ENCODE assay signal across 9 cellular contexts in genomic region chr3:44555753-44556152, GRCh38. TPM values are rescaled to one million over a fixed set of nuclear protein-coding genes. Genes with fewer than 3 reads are reported as not detected.
DNase-seq lines count a peak whose midpoint lies in the region; ATAC-seq and TF ChIP-seq lines count a peak whose summit lies in the region.
"Had no signal": no experiment of that assay in that cellular context is flagged by ENCODE, and none has a peak within 500 bp of the region (broad histone marks: within the 10 kb centered on the region; RNA-seq: fewer than 3 reads in every experiment).

No MANE protein-coding gene starts in this region.

- H3K4me1 ChIP-seq in skeletal muscle tissue (ENCODE audit: control insufficient read depth in 3 of 3, insufficient read depth in 3 of 3, low read length in 3 of 3) = peaks cover 5 to 17% (median 6%) of the 10 kb centered on the region in 3 donors

- ATAC-seq in T-helper 17 cell = no peak

- H3K4me3 Mint-ChIP-seq in T-helper 17 cell = peak overlapping the region; percentile 90

- DNase-seq in GM13977 (ENCODE audit: low spot score) (peak; percentile 35), T-helper 17 cell (no peak), hepatic stellate cell (ENCODE audit: low spot score) (peak; percentile 8), A172 (ENCODE audit: low spot score) (no peak), NCI-H1048 (lab: John Stamatoyannopoulos, UW) (no peak), midbrain (lab: John Stamatoyannopoulos, UW) (no peak), NCI-H526 treated with DMSO at 0.1 percent for 48 hours (lab: John Stamatoyannopoulos, UW) (no peak)

- no peaks in the 10 kb centered on the region for H3K9me3 ChIP-seq in T-helper 17 cell (ENCODE audit: control insufficient read depth, low read length, poor library complexity, severe bottlenecking)
- H3K9me3 ChIP-seq in skeletal muscle tissue (ENCODE audit: control insufficient read depth in 3 of 3, low read length in 3 of 3) = peaks cover 0 to 3% (median 0%) of the 10 kb centered on the region in 3 donors

- H3K27ac Mint-ChIP-seq in T-helper 17 cell = peak overlapping the region; percentile 22

- peak overlapping the region; percentile 66 to 86 (median 73) for H3K9ac ChIP-seq in skeletal muscle tissue (ENCODE audit: low read depth in 1 of 3, low read length in 3 of 3)
- H3K9ac ChIP-seq: KMS-11 had no signal

- no peak overlapping the region for H3K27ac ChIP-seq in skeletal muscle tissue (ENCODE audit: low read depth, low read length)
- H3K27ac ChIP-seq: KMS-11 had no signal

- peaks cover 2 to 7% (median 6%) of the 10 kb centered on the region in 3 donors for H3K36me3 ChIP-seq in skeletal muscle tissue (ENCODE audit: control insufficient read depth in 3 of 3, insufficient read depth in 3 of 3, low read length in 3 of 3)

- peaks cover 0 to 7% (median 7%) of the 10 kb centered on the region in 3 donors for H3K27me3 ChIP-seq in skeletal muscle tissue (ENCODE audit: control insufficient read depth in 3 of 3, insufficient read depth in 3 of 3, low read length in 3 of 3)

- in situ Hi-C loops in GM13977 (cut with MboI; ENCODE audit: low pct_unique_long_range_greater_than_20kb, low sequenced_read_pairs, unreplicated experiment) = no loop called here

- peaks cover 6% of the 10 kb centered on the region for H3K36me3 Mint-ChIP-seq in T-helper 17 cell (ENCODE audit: low read depth)

- no peak for TF ChIP-seq CTCF in GM13977 (IDR thresholded peaks at IDR 0.05; ENCODE audit: extremely low read depth, insufficient read depth, missing control alignments)

- H3K4me3 ChIP-seq in skeletal muscle tissue (ENCODE audit: low read length in 3 of 3) = peak overlapping the region; percentile 88 to 97 (median 90)

- peaks cover 3% of the 10 kb centered on the region for H3K27me3 Mint-ChIP-seq in T-helper 17 cell

- peaks cover 18% of the 10 kb centered on the region for H3K4me1 Mint-ChIP-seq in T-helper 17 cell

RNA-seq across cellular contexts. Expression of gene ZKSCAN7, which starts 0.8 kb away (rescaled TPM):
- total RNA-seq in T-helper 17 cell (1 to 10 TPM in 1 of 2 donors, under 1 TPM in 1; 0.81 to 1.7 TPM), skeletal muscle tissue (15.7 TPM)
- not detected in 2 replicates for total RNA-seq in A172 (2014; rRNA removed; shearing (Covaris generic))

RNA-seq across cellular contexts. Expression of gene ZNF660, which starts 29.0 kb away (rescaled TPM):
- total RNA-seq in T-helper 17 cell = under 1 TPM in 1 of 2 donors, not detected in 1; 0.20 TPM
- 3.1 TPM for total RNA-seq in skeletal muscle tissue
- not detected in 2 replicates for total RNA-seq in A172 (2014; rRNA removed; shearing (Covaris generic))

Comparison
In these comparisons a context has a peak if more than half of its experiments do, and no peak if none do; other contexts are left out.
1. DNase-seq: peak in GM13977 (single experiment) and hepatic stellate cell (single experiment); none in T-helper 17 cell (0 of 3), A172 (single experiment), NCI-H1048 (single experiment), midbrain (single experiment) and NCI-H526 treated with DMSO at 0.1 percent for 48 hours (single experiment).